In the genomic region with DNA sequence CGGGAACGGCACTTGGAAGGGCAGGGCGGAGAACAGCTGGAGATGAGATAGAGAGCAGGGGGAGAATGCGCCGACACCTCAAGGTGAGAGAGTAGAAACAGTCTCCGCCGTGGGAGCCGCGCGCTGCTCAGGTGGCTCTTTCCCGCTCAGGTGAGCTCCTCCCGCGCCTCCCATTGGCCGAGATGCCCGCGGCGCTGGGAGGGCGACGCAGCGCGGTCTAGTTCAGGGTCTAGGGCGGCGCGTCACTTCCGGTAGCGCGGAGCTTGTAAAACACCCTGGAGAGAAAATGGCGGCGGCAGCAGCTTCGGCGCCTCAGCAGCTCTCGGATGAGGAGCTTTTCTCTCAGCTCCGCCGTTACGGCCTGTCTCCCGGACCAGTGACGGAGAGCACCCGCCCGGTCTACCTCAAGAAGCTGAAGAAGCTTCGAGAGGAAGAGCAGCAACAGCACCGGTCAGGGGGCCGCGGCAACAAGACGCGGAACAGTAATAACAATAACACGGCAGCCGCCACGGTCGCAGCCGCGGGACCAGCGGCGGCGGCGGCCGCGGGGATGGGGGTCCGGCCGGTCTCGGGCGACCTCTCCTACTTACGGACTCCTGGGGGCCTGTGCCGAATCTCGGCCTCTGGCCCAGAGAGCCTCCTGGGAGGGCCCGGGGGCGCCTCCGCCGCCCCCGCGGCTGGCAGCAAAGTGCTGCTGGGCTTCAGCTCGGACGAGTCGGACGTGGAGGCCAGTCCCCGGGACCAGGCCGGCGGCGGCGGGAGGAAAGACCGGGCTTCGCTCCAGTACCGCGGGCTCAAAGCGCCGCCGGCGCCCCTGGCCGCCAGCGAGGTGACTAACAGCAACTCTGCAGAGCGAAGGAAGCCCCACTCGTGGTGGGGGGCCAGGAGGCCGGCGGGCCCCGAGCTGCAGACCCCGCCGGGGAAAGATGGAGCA, we compare ENCODE assay signal across 1 cellular context.
A peak's percentile ranks its signal among the peaks of the same experiment; 100 is the strongest.
TF ChIP-seq lines count a peak whose summit lies in the region.

A gene (plus strand): TSS at position 273 of the 934 bp plus-strand sequence. CDS start 14 bp downstream, at position 287.

TF ChIP-seq in HEK293, 187 proteins besides CTCF, POLR2A, EP300 and RAD21 (continued from another document and continues in another):
- TF ChIP-seq GLIS2 (tag by site-specific recombination; IDR thresholded peaks at IDR 0.05) (peak; percentile 87), PRDM1 (tag by site-specific recombination; IDR thresholded peaks at IDR 0.05) (peak; percentile 76; the same call in 1 of the 2 replicates), SCRT1 (tag by site-specific recombination; IDR thresholded peaks at IDR 0.05; ENCODE audit: borderline replicate concordance) (no peak), RBAK (tag by site-specific recombination; IDR thresholded peaks at IDR 0.05) (no peak), ZBTB8A (tag by site-specific recombination; IDR thresholded peaks at IDR 0.05) (no peak), ZEB2 (tag by site-specific recombination; IDR thresholded peaks at IDR 0.05) (peak; percentile 99), ZNF514 (tag by site-specific recombination; IDR thresholded peaks at IDR 0.05) (no peak), ZNF146 (tag by site-specific recombination; IDR thresholded peaks at IDR 0.05) (no peak), ZNF670 (tag by site-specific recombination; IDR thresholded peaks at IDR 0.05; ENCODE audit: low read depth) (no peak), ZNF521 (tag by site-specific recombination; IDR thresholded peaks at IDR 0.05) (no peak), KLF8 (tag by site-specific recombination; IDR thresholded peaks at IDR 0.05) (peak; percentile 90), FEZF1 (tag by site-specific recombination; IDR thresholded peaks at IDR 0.05) (0 out of 2 replicates have a peak, but pooled peaks have one; percentile 13), SP3 (tag by site-specific recombination; IDR thresholded peaks at IDR 0.05) (peak; percentile 77), ZNF394 (tag by site-specific recombination; IDR thresholded peaks at IDR 0.05; ENCODE audit: borderline replicate concordance) (no peak; the same call in 1 of the 2 replicates), SCRT2 (tag by site-specific recombination; IDR thresholded peaks at IDR 0.05) (no peak), ZNF548 (tag by site-specific recombination; IDR thresholded peaks at IDR 0.05) (no peak), KLF9 (tag by site-specific recombination; IDR thresholded peaks at IDR 0.05; ENCODE audit: low read depth) (no peak), GFI1B (tag by site-specific recombination; IDR thresholded peaks at IDR 0.05) (no peak), ZNF629 (tag by site-specific recombination; IDR thresholded peaks at IDR 0.05) (peak; percentile 84), IKZF3 (tag by site-specific recombination; IDR thresholded peaks at IDR 0.05) (no peak), ZNF23 (tag by site-specific recombination; IDR thresholded peaks at IDR 0.05; ENCODE audit: borderline replicate concordance) (no peak), ZNF792 (tag by site-specific recombination; IDR thresholded peaks at IDR 0.05) (no peak; the same call in 1 of the 2 replicates), GLI2 (tag by site-specific recombination; IDR thresholded peaks at IDR 0.05; ENCODE audit: borderline replicate concordance, low read depth) (no peak), ZNF561 (tag by site-specific recombination; IDR thresholded peaks at IDR 0.05; ENCODE audit: borderline replicate concordance) (peak; percentile 84), TCF7L2 (IDR thresholded peaks at IDR 0.05; ENCODE audit: borderline replicate concordance, low read depth, low read length) (no peak), YY2 (tag by site-specific recombination; IDR thresholded peaks at IDR 0.05) (peak; percentile 81), ZNF404 (tag by site-specific recombination; IDR thresholded peaks at IDR 0.05) (no peak), ZNF530 (tag by site-specific recombination; IDR thresholded peaks at IDR 0.05; ENCODE audit: low read depth) (no peak), ZNF2 (tag by site-specific recombination; IDR thresholded peaks at IDR 0.05) (no peak; the same call in 1 of the 2 replicates), HOXC10 (CRISPR knock-in tag; IDR thresholded peaks at IDR 0.05) (no peak), ZNF175 (tag by site-specific recombination; IDR thresholded peaks at IDR 0.05) (no peak), ZNF157 (tag by site-specific recombination; IDR thresholded peaks at IDR 0.05) (no peak), ZNF544 (tag by site-specific recombination; IDR thresholded peaks at IDR 0.05) (no peak), REPIN1 (tag by site-specific recombination; IDR thresholded peaks at IDR 0.05; ENCODE audit: low read depth) (no peak), ZNF16 (tag by site-specific recombination; IDR thresholded peaks at IDR 0.05; ENCODE audit: low read depth) (no peak), ZNF837 (tag by site-specific recombination; IDR thresholded peaks at IDR 0.05) (no peak), OVOL3 (tag by site-specific recombination; IDR thresholded peaks at IDR 0.05) (no peak), WT1 (tag by site-specific recombination; IDR thresholded peaks at IDR 0.05) (peak; percentile 65; the same call in 1 of the 2 replicates), TRIM28 (IDR thresholded peaks at IDR 0.05; ENCODE audit: borderline replicate concordance, low read length) (no peak), SP2 (tag by site-specific recombination; IDR thresholded peaks at IDR 0.05) (peak; percentile 89)
- TF ChIP-seq, protein P1, sequence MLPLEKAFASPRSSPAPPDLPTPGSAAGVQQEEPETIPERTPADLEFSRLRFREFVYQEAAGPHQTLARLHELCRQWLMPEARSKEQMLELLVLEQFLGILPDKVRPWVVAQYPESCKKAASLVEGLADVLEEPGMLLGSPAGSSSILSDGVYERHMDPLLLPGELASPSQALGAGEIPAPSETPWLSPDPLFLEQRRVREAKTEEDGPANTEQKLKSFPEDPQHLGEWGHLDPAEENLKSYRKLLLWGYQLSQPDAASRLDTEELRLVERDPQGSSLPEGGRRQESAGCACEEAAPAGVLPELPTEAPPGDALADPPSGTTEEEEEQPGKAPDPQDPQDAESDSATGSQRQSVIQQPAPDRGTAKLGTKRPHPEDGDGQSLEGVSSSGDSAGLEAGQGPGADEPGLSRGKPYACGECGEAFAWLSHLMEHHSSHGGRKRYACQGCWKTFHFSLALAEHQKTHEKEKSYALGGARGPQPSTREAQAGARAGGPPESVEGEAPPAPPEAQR (tag by site-specific recombination; IDR thresholded peaks at IDR 0.05): no peak
- TF ChIP-seq, protein P2, sequence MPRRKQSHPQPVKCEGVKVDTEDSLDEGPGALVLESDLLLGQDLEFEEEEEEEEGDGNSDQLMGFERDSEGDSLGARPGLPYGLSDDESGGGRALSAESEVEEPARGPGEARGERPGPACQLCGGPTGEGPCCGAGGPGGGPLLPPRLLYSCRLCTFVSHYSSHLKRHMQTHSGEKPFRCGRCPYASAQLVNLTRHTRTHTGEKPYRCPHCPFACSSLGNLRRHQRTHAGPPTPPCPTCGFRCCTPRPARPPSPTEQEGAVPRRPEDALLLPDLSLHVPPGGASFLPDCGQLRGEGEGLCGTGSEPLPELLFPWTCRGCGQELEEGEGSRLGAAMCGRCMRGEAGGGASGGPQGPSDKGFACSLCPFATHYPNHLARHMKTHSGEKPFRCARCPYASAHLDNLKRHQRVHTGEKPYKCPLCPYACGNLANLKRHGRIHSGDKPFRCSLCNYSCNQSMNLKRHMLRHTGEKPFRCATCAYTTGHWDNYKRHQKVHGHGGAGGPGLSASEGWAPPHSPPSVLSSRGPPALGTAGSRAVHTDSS (tag by site-specific recombination; IDR thresholded peaks at IDR 0.05): no peak; the same call in 1 of the 2 replicates
- TF ChIP-seq, protein P3, sequence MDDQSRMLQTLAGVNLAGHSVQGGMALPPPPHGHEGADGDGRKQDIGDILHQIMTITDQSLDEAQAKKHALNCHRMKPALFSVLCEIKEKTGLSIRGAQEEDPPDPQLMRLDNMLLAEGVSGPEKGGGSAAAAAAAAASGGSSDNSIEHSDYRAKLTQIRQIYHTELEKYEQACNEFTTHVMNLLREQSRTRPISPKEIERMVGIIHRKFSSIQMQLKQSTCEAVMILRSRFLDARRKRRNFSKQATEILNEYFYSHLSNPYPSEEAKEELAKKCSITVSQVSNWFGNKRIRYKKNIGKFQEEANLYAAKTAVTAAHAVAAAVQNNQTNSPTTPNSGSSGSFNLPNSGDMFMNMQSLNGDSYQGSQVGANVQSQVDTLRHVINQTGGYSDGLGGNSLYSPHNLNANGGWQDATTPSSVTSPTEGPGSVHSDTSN (CRISPR knock-in tag; IDR thresholded peaks at IDR 0.05): peak; percentile 73; the same call in 1 of the 2 replicates
- TF ChIP-seq, protein P4, sequence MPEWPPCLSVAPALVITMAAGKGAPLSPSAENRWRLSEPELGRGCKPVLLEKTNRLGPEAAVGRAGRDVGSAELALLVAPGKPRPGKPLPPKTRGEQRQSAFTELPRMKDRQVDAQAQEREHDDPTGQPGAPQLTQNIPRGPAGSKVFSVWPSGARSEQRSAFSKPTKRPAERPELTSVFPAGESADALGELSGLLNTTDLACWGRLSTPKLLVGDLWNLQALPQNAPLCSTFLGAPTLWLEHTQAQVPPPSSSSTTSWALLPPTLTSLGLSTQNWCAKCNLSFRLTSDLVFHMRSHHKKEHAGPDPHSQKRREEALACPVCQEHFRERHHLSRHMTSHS (tag by site-specific recombination; IDR thresholded peaks at IDR 0.05): no peak
- TF ChIP-seq, protein P5, sequence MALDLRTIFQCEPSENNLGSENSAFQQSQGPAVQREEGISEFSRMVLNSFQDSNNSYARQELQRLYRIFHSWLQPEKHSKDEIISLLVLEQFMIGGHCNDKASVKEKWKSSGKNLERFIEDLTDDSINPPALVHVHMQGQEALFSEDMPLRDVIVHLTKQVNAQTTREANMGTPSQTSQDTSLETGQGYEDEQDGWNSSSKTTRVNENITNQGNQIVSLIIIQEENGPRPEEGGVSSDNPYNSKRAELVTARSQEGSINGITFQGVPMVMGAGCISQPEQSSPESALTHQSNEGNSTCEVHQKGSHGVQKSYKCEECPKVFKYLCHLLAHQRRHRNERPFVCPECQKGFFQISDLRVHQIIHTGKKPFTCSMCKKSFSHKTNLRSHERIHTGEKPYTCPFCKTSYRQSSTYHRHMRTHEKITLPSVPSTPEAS (tag by site-specific recombination; IDR thresholded peaks at IDR 0.05): no peak
- TF ChIP-seq, protein P6, sequence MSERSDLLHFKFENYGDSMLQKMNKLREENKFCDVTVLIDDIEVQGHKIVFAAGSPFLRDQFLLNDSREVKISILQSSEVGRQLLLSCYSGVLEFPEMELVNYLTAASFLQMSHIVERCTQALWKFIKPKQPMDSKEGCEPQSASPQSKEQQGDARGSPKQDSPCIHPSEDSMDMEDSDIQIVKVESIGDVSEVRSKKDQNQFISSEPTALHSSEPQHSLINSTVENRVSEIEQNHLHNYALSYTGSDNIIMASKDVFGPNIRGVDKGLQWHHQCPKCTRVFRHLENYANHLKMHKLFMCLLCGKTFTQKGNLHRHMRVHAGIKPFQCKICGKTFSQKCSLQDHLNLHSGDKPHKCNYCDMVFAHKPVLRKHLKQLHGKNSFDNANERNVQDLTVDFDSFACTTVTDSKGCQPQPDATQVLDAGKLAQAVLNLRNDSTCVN (tag by site-specific recombination; optimal IDR thresholded peaks at IDR 0.05): peak; percentile 82
- TF ChIP-seq, protein P7, sequence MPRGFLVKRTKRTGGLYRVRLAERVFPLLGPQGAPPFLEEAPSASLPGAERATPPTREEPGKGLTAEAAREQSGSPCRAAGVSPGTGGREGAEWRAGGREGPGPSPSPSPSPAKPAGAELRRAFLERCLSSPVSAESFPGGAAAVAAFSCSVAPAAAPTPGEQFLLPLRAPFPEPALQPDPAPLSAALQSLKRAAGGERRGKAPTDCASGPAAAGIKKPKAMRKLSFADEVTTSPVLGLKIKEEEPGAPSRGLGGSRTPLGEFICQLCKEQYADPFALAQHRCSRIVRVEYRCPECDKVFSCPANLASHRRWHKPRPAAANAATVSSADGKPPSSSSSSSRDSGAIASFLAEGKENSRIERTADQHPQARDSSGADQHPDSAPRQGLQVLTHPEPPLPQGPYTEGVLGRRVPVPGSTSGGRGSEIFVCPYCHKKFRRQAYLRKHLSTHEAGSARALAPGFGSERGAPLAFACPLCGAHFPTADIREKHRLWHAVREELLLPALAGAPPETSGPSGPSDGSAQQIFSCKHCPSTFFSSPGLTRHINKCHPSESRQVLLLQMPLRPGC (tag by site-specific recombination; IDR thresholded peaks at IDR 0.05): no peak
- TF ChIP-seq, protein P8, sequence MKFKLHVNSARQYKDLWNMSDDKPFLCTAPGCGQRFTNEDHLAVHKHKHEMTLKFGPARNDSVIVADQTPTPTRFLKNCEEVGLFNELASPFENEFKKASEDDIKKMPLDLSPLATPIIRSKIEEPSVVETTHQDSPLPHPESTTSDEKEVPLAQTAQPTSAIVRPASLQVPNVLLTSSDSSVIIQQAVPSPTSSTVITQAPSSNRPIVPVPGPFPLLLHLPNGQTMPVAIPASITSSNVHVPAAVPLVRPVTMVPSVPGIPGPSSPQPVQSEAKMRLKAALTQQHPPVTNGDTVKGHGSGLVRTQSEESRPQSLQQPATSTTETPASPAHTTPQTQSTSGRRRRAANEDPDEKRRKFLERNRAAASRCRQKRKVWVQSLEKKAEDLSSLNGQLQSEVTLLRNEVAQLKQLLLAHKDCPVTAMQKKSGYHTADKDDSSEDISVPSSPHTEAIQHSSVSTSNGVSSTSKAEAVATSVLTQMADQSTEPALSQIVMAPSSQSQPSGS (tag by site-specific recombination; IDR thresholded peaks at IDR 0.05; ENCODE audit: low read depth): no peak
- TF ChIP-seq, protein P9, sequence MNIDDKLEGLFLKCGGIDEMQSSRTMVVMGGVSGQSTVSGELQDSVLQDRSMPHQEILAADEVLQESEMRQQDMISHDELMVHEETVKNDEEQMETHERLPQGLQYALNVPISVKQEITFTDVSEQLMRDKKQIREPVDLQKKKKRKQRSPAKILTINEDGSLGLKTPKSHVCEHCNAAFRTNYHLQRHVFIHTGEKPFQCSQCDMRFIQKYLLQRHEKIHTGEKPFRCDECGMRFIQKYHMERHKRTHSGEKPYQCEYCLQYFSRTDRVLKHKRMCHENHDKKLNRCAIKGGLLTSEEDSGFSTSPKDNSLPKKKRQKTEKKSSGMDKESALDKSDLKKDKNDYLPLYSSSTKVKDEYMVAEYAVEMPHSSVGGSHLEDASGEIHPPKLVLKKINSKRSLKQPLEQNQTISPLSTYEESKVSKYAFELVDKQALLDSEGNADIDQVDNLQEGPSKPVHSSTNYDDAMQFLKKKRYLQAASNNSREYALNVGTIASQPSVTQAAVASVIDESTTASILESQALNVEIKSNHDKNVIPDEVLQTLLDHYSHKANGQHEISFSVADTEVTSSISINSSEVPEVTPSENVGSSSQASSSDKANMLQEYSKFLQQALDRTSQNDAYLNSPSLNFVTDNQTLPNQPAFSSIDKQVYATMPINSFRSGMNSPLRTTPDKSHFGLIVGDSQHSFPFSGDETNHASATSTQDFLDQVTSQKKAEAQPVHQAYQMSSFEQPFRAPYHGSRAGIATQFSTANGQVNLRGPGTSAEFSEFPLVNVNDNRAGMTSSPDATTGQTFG (tag by site-specific recombination; IDR thresholded peaks at IDR 0.05; ENCODE audit: borderline replicate concordance): no peak
- TF ChIP-seq, protein P10, sequence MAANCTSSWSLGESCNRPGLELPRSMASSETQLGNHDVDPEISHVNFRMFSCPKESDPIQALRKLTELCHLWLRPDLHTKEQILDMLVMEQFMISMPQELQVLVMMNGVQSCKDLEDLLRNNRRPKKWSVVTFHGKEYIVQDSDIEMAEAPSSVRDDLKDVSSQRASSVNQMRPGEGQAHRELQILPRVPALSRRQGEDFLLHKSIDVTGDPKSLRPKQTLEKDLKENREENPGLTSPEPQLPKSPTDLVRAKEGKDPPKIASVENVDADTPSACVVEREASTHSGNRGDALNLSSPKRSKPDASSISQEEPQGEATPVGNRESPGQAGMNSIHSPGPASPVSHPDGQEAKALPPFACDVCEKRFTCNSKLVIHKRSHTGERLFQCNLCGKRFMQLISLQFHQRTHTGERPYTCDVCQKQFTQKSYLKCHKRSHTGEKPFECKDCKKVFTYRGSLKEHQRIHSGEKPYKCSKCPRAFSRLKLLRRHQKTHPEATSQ (tag by site-specific recombination; IDR thresholded peaks at IDR 0.05): 0 out of 2 replicates have a peak, but pooled peaks have one; percentile 71
